7 cellular contexts compared by ENCODE assay signal in genomic region chr5:176194238-176195083, GRCh38. TPM values are rescaled to one million over a fixed set of nuclear protein-coding genes. Genes with fewer than 3 reads are reported as not detected.
DNase-seq lines count a peak whose midpoint lies in the region; ATAC-seq and TF ChIP-seq lines count a peak whose summit lies in the region.
"Not testable (repeated sequence)": the region's sequence is repeated elsewhere in the genome, so short reads cannot be mapped to it uniquely, and the experiment has no call there.

No MANE protein-coding gene starts in this region.

- H3K36me3 Mint-ChIP-seq in activated T-cell treated with anti-CD3 and anti-CD28 coated beads, Interleukin-2, amount 50 U/mL, for 24 hours (ENCODE audit: low read depth); central memory CD8-positive, alpha-beta T cell (ENCODE audit: insufficient read depth): not testable (repeated sequence)

- H3K4me3 Mint-ChIP-seq in activated T-cell treated with anti-CD3 and anti-CD28 coated beads, Interleukin-2, amount 50 U/mL, for 24 hours; central memory CD8-positive, alpha-beta T cell: not testable (repeated sequence)

- DNase-seq in NT2/D1 (ENCODE audit: low read depth, low spot score); central memory CD8-positive, alpha-beta T cell (ENCODE audit: low spot score in 2 of 2); lower lobe of right lung; skeletal muscle cell (ENCODE audit: low read depth): not testable (repeated sequence)
- peak; percentile 43 for DNase-seq in activated T-cell treated with anti-CD3 and anti-CD28 coated beads, Interleukin-2, amount 50 U/mL, for 24 hours
- DNase-seq in glomerular visceral epithelial cell (ENCODE audit: extremely low spot score): peak; percentile 24

- not testable (repeated sequence) for H3K27ac Mint-ChIP-seq in activated T-cell treated with anti-CD3 and anti-CD28 coated beads, Interleukin-2, amount 50 U/mL, for 24 hours; central memory CD8-positive, alpha-beta T cell (ENCODE audit: low read depth)

- H3K4me1 Mint-ChIP-seq in activated T-cell treated with anti-CD3 and anti-CD28 coated beads, Interleukin-2, amount 50 U/mL, for 24 hours (ENCODE audit: low read depth); central memory CD8-positive, alpha-beta T cell: not testable (repeated sequence)

- intact Hi-C loops in lower lobe of right lung (cut with DNase I): not testable (repeated sequence)

- ATAC-seq in central memory CD8-positive, alpha-beta T cell (replicated peaks; ENCODE audit: extremely low read depth, poor library complexity, severe bottlenecking): peak; percentile 61
- peak; percentile 17 to 18 for ATAC-seq in lower lobe of right lung

- H3K27me3 ChIP-seq in NT2/D1 (ENCODE audit: insufficient read depth, insufficient read length): peaks cover 37% of the 10 kb centered on the region
- H3K27me3 ChIP-seq in lower lobe of right lung (ENCODE audit: low read depth): peaks cover 23% of the 10 kb centered on the region

- peak overlapping the region; percentile 54; the same call in 1 of the 2 replicates for H3K9ac ChIP-seq in ES-I3 (ENCODE audit: low read depth, low read length)
- H3K9ac ChIP-seq in NT2/D1 (ENCODE audit: insufficient read length, low read depth): not testable (repeated sequence)

- not testable (repeated sequence) for TF ChIP-seq CTCF in lower lobe of right lung (IDR thresholded peaks at IDR 0.05)

- H3K4me1 ChIP-seq in ES-I3 (ENCODE audit: insufficient read depth, low read length); NT2/D1 (ENCODE audit: insufficient read depth, insufficient read length); lower lobe of right lung: not testable (repeated sequence)

- not testable (repeated sequence) for H3K36me3 ChIP-seq in ES-I3 (ENCODE audit: insufficient read depth, low read length); NT2/D1 (ENCODE audit: insufficient read depth, insufficient read length, low read length); lower lobe of right lung

- H3K27ac ChIP-seq in lower lobe of right lung: not testable (repeated sequence)

- H3K9me3 ChIP-seq in ES-I3 (ENCODE audit: control insufficient read depth, insufficient read depth, low read length); NT2/D1 (ENCODE audit: insufficient read depth, low read length); lower lobe of right lung: not testable (repeated sequence)

- H3K9me3 Mint-ChIP-seq in activated T-cell treated with anti-CD3 and anti-CD28 coated beads, Interleukin-2, amount 50 U/mL, for 24 hours; central memory CD8-positive, alpha-beta T cell: not testable (repeated sequence)

- H3K4me3 ChIP-seq in NT2/D1 (ENCODE audit: insufficient read length, low read depth): peak overlapping the region; percentile 12
- H3K4me3 ChIP-seq in lower lobe of right lung: peak overlapping the region; percentile 33
- peak overlapping the region; percentile 13 for H3K4me3 ChIP-seq in skeletal muscle cell (ENCODE audit: low read depth, low read length)

- peaks cover 20% of the 10 kb centered on the region for H3K27me3 Mint-ChIP-seq in activated T-cell treated with anti-CD3 and anti-CD28 coated beads, Interleukin-2, amount 50 U/mL, for 24 hours
- H3K27me3 Mint-ChIP-seq in central memory CD8-positive, alpha-beta T cell: peaks cover 14% of the 10 kb centered on the region

RNA-seq across cellular contexts. Expression of gene SIMC1, which starts 43.8 kb away (rescaled TPM):
- total RNA-seq in lower lobe of right lung: 18.0 TPM
